In the genomic region with DNA sequence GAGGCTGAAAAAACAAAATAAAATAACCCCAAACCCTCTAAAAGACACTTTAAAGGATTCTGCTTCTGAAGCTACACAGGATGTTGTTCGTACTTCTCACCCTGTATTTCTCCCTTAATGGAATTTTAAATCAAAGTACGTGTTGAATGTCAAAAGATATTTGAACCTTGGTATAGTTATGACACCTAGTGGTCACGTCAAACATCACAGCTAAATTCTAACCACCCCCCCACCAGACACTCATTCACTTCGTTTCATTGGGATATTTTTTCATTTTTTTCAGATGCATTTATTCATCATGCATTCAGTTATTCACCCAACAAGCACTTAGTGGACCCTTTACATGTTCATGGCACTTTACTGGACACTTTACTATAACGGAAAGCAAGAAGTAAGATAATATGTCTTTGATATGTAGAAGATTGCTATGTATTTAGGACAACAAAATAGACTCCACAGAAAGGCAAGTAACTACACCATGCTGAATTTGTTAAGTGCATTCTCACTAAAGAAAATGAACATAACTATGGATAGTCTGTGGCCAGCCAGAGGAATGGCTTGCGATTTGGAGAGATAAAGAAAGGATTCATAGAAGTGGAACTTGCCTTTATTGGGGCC, we compare ENCODE assay signal across 2 cellular contexts.
TF ChIP-seq lines count a peak whose summit lies in the region.

No MANE protein-coding gene starts in this region.

TF ChIP-seq in HEK293T, 16 proteins besides CTCF, POLR2A, EP300 and RAD21 (continued from another document):
- TF ChIP-seq BHLHE40 (IDR thresholded peaks at IDR 0.05; ENCODE audit: borderline replicate concordance) = no peak
TF ChIP-seq in HEK293T: peak in this region for 0.

TF ChIP-seq in GM12878, 131 proteins besides CTCF, POLR2A, EP300 and RAD21 (continued from another document):
- TF ChIP-seq, protein P1, sequence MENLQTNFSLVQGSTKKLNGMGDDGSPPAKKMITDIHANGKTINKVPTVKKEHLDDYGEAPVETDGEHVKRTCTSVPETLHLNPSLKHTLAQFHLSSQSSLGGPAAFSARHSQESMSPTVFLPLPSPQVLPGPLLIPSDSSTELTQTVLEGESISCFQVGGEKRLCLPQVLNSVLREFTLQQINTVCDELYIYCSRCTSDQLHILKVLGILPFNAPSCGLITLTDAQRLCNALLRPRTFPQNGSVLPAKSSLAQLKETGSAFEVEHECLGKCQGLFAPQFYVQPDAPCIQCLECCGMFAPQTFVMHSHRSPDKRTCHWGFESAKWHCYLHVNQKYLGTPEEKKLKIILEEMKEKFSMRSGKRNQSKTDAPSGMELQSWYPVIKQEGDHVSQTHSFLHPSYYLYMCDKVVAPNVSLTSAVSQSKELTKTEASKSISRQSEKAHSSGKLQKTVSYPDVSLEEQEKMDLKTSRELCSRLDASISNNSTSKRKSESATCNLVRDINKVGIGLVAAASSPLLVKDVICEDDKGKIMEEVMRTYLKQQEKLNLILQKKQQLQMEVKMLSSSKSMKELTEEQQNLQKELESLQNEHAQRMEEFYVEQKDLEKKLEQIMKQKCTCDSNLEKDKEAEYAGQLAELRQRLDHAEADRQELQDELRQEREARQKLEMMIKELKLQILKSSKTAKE (IDR thresholded peaks at IDR 0.05; ENCODE audit: low read depth, poor library complexity, severe bottlenecking) = peak; percentile 60
- TF ChIP-seq ASH2L (IDR thresholded peaks at IDR 0.05; ENCODE audit: borderline replicate concordance, low read depth) = 0 out of 2 replicates have a peak, but pooled peaks have one; percentile 34
- peak; percentile 8; the same call in 1 of the 2 replicates for TF ChIP-seq NFIC (IDR thresholded peaks at IDR 0.05; ENCODE audit: low read depth, low read length)
- TF ChIP-seq SMARCA5 (IDR thresholded peaks at IDR 0.05) = peak; percentile 55; the same call in 1 of the 2 replicates
- TF ChIP-seq, protein P2, sequence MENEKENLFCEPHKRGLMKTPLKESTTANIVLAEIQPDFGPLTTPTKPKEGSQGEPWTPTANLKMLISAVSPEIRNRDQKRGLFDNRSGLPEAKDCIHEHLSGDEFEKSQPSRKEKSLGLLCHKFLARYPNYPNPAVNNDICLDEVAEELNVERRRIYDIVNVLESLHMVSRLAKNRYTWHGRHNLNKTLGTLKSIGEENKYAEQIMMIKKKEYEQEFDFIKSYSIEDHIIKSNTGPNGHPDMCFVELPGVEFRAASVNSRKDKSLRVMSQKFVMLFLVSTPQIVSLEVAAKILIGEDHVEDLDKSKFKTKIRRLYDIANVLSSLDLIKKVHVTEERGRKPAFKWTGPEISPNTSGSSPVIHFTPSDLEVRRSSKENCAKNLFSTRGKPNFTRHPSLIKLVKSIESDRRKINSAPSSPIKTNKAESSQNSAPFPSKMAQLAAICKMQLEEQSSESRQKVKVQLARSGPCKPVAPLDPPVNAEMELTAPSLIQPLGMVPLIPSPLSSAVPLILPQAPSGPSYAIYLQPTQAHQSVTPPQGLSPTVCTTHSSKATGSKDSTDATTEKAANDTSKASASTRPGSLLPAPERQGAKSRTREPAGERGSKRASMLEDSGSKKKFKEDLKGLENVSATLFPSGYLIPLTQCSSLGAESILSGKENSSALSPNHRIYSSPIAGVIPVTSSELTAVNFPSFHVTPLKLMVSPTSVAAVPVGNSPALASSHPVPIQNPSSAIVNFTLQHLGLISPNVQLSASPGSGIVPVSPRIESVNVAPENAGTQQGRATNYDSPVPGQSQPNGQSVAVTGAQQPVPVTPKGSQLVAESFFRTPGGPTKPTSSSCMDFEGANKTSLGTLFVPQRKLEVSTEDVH (IDR thresholded peaks at IDR 0.05; ENCODE audit: low read depth, partially characterized antibody) = no peak
